In genomic region chr12:82479511-82479910, GRCh38 we compare ENCODE assay signal across 21 cellular contexts.
DNase-seq lines count a peak whose midpoint lies in the region; FAIRE-seq and TF ChIP-seq lines count a peak whose summit lies in the region.
"Had no signal": no experiment of that assay in that cellular context is flagged by ENCODE, and none has a peak within 500 bp of the region (broad histone marks: within the 10 kb centered on the region; RNA-seq: fewer than 3 reads in every experiment).

No MANE protein-coding gene starts in this region.

- no peaks in the 10 kb centered on the region for H3K27me3 Mint-ChIP-seq in astrocyte (ENCODE audit: low read depth, unreplicated experiment)
- H3K27me3 Mint-ChIP-seq: activated T-cell treated with anti-CD3 and anti-CD28 coated beads, Interleukin-2, amount 50 U/mL, for 24 hours; naive thymus-derived CD8-positive, alpha-beta T cell; stimulated activated naive CD8-positive, alpha-beta T cell treated with anti-CD3 and anti-CD28 coated beads, Interleukin-15, Interleukin-2, amounts not matched to agents 100 ng/mL and 50 ng/mL, for 24 hours had no signal

- H3K9ac ChIP-seq in astrocyte (ENCODE audit: low read length) = no peak overlapping the region

- H3K9me3 Mint-ChIP-seq in astrocyte (ENCODE audit: unreplicated experiment) = no peaks in the 10 kb centered on the region
- H3K9me3 Mint-ChIP-seq: stimulated activated naive CD8-positive, alpha-beta T cell treated with anti-CD3 and anti-CD28 coated beads, Interleukin-15, Interleukin-2, amounts not matched to agents 100 ng/mL and 50 ng/mL, for 24 hours had no signal

- no TSS peak for BruUV-seq in A673 (replicated peaks; lab: Mats Ljungman, UMichigan)

- H3K4me3 ChIP-seq in A673 (ENCODE audit: low read depth, low read length, poor library complexity, severe bottlenecking) = no peak overlapping the region
- no peak overlapping the region for H3K4me3 ChIP-seq in HAP-1
- no peak overlapping the region for H3K4me3 ChIP-seq in astrocyte (ENCODE audit: insufficient read depth, low read depth, low read length)
- no peak overlapping the region for H3K4me3 ChIP-seq in foreskin fibroblast (ENCODE audit: low read depth in 1 of 2, low read length in 2 of 2)
- H3K4me3 ChIP-seq: gastroesophageal sphincter had no signal

- no peaks in the 10 kb centered on the region for H3K9me3 ChIP-seq in A673 (ENCODE audit: low read depth, low read length, poor library complexity, severe bottlenecking)
- no peaks in the 10 kb centered on the region for H3K9me3 ChIP-seq in HAP-1
- H3K9me3 ChIP-seq in astrocyte (ENCODE audit: insufficient read depth, low read depth, low read length) = no peaks in the 10 kb centered on the region

- H3K79me2 ChIP-seq in astrocyte (ENCODE audit: insufficient read depth, low read length) = no peaks in the 10 kb centered on the region

- H3K4me1 Mint-ChIP-seq in astrocyte (ENCODE audit: low read depth, unreplicated experiment) = peaks cover 4% of the 10 kb centered on the region

- H3K27ac Mint-ChIP-seq in astrocyte (ENCODE audit: unreplicated experiment) = no peak overlapping the region
- H3K27ac Mint-ChIP-seq: activated naive CD4-positive, alpha-beta T cell treated with anti-CD3 and anti-CD28 coated beads, Interleukin-2, amount 50 U/mL, for 72 hours; activated T-cell treated with anti-CD3 and anti-CD28 coated beads, Interleukin-2, amount 50 U/mL, for 24 hours; naive thymus-derived CD8-positive, alpha-beta T cell; stimulated activated naive CD8-positive, alpha-beta T cell treated with anti-CD3 and anti-CD28 coated beads, Interleukin-15, Interleukin-2, amounts not matched to agents 100 ng/mL and 50 ng/mL, for 24 hours had no signal

- H3K36me3 ChIP-seq in A673 (ENCODE audit: insufficient read depth, low read length, poor library complexity, severe bottlenecking) = no peaks in the 10 kb centered on the region
- H3K36me3 ChIP-seq in HAP-1 (replicated peaks) = no peaks in the 10 kb centered on the region
- no peaks in the 10 kb centered on the region for H3K36me3 ChIP-seq in astrocyte (ENCODE audit: insufficient read depth, low read length)

- no peaks in the 10 kb centered on the region for H4K20me1 ChIP-seq in astrocyte (ENCODE audit: insufficient read depth, low read length)

- H3K4me3 Mint-ChIP-seq in astrocyte (ENCODE audit: unreplicated experiment) = no peak overlapping the region
- H3K4me3 Mint-ChIP-seq: activated T-cell treated with anti-CD3 and anti-CD28 coated beads, Interleukin-2, amount 50 U/mL, for 24 hours; naive thymus-derived CD8-positive, alpha-beta T cell; stimulated activated naive CD8-positive, alpha-beta T cell treated with anti-CD3 and anti-CD28 coated beads, Interleukin-15, Interleukin-2, amounts not matched to agents 100 ng/mL and 50 ng/mL, for 24 hours had no signal

- H3K27ac ChIP-seq in A673 (ENCODE audit: low read depth, low read length, poor library complexity, severe bottlenecking) = no peak overlapping the region
- no peak overlapping the region for H3K27ac ChIP-seq in astrocyte (ENCODE audit: low read depth, low read length)
- H3K27ac ChIP-seq: gastroesophageal sphincter had no signal

- no peak overlapping the region for H3K4me2 ChIP-seq in astrocyte (ENCODE audit: low read length)

- no peaks in the 10 kb centered on the region for H3K36me3 Mint-ChIP-seq in astrocyte (ENCODE audit: low read depth, unreplicated experiment)

- no peak overlapping the region for H2AFZ ChIP-seq in astrocyte (ENCODE audit: low read depth, low read length)

- POLR2A ChIA-PET in A673 (lab: Charles Lee; ENCODE audit: low non-redundant PET) = no interaction called here

- H3K27me3 ChIP-seq in A673 (replicated peaks; ENCODE audit: insufficient read depth, low read depth, low read length, poor library complexity) (no peaks in the 10 kb centered on the region), HAP-1 (ENCODE audit: low read depth) (no peaks in the 10 kb centered on the region), astrocyte (ENCODE audit: insufficient read depth, low read length) (no peaks in the 10 kb centered on the region)
- H3K27me3 ChIP-seq: gastroesophageal sphincter had no signal

- intact Hi-C loops in A673 (cut with micrococcal nuclease; ENCODE audit: unreplicated experiment) = no loop called here

- in situ Hi-C loops in HAP-1 (cut with MboI; ENCODE audit: low sequenced_read_pairs) = no loop called here

- no peak for FAIRE-seq in astrocyte (lab: Jason Lieb, UNC)
- FAIRE-seq: GM12892, urothelium cell line had no signal

- TF ChIP-seq CTCF in A673 (conservative IDR thresholded peaks at IDR 0.05; ENCODE audit: low read depth, low read length) (no peak), astrocyte (IDR thresholded peaks at IDR 0.05; ENCODE audit: insufficient read depth, low read depth, low read length) (no peak), foreskin fibroblast (IDR thresholded peaks at IDR 0.05; ENCODE audit: low read depth, low read length) (no peak)

- DNase-seq in A673 (ENCODE audit: low spot score) (peak; percentile 10), HAP-1 (ENCODE audit: low spot score in 2 of 2) (peak; percentile 7 to 28), astrocyte (ENCODE audit: low read depth) (peak; percentile 60), foreskin fibroblast (peak; percentile 54 to 69), NCI-H2227 treated with DMSO at 0.1 percent for 48 hours (lab: John Stamatoyannopoulos, UW) (no peak), 8988T (no peak)
- no peak for DNase-seq in activated T-cell treated with anti-CD3 and anti-CD28 coated beads, Interleukin-2, amount 50 U/mL, for 48 hours
- no peak for DNase-seq in activated CD8-positive, alpha-beta memory T cell treated with anti-CD3 and anti-CD28 coated beads, Interleukin-2, amount 50 U/mL, for 48 hours
- DNase-seq: activated CD4-positive, alpha-beta T cell treated with anti-CD3 and anti-CD28 coated beads, Interleukin-2, amount 50 U/mL, for 1 hour; activated T-cell treated with anti-CD3 and anti-CD28 coated beads, Interleukin-2, amount 50 U/mL, for 24 hours; caudate nucleus; H7; naive thymus-derived CD8-positive, alpha-beta T cell; NCI-H187; NCI-H510A; stimulated activated CD4-positive, alpha-beta T cell treated with anti-CD3 and anti-CD28 coated beads, Interleukin-15, amount 100 ng/mL, for 24 hours had no signal

- H3K4me1 ChIP-seq in A673 (ENCODE audit: insufficient read depth, low read length, poor library complexity, severe bottlenecking) = no peaks in the 10 kb centered on the region
- H3K4me1 ChIP-seq in HAP-1 = no peaks in the 10 kb centered on the region
- peaks cover 5% of the 10 kb centered on the region for H3K4me1 ChIP-seq in astrocyte (ENCODE audit: insufficient read depth, low read length)
- H3K4me1 ChIP-seq: gastroesophageal sphincter had no signal

- CTCF ChIA-PET in A673 (lab: Charles Lee) = no interaction called here

Comparison
In these comparisons a context has a peak if more than half of its experiments do, and no peak if none do; other contexts are left out.
1. DNase-seq: peak in A673 (single experiment), HAP-1 (2 of 2), astrocyte (single experiment) and foreskin fibroblast (2 of 2); none in NCI-H2227 treated with DMSO at 0.1 percent for 48 hours (single experiment), activated T-cell treated with anti-CD3 and anti-CD28 coated beads, Interleukin-2, amount 50 U/mL, for 48 hours (0 of 2), activated CD8-positive, alpha-beta memory T cell treated with anti-CD3 and anti-CD28 coated beads, Interleukin-2, amount 50 U/mL, for 48 hours (single experiment) and 8988T (single experiment).